ENCODE assay signal across 1 cellular context in genomic region chr7:87874066-87874465, GRCh38.
A peak's percentile ranks its signal among the peaks of the same experiment; 100 is the strongest.
TF ChIP-seq lines count a peak whose summit lies in the region.

No MANE protein-coding gene starts in this region.

TF ChIP-seq in K562, 482 proteins besides CTCF, POLR2A, EP300 and RAD21 (continues in another document):
- TF ChIP-seq MBD2 (IDR thresholded peaks at IDR 0.05; ENCODE audit: borderline replicate concordance, low read depth) (no peak), JUN (IDR thresholded peaks at IDR 0.05; ENCODE audit: borderline replicate concordance, low read depth, low read length) (no peak), JUN (CRISPR knock-in tag; IDR thresholded peaks at IDR 0.05; ENCODE audit: borderline replicate concordance) (no peak), ZNF224 (CRISPR knock-in tag; IDR thresholded peaks at IDR 0.05) (no peak), TAF15 (IDR thresholded peaks at IDR 0.05; ENCODE audit: low read depth, low read length) (no peak), KLF6 (CRISPR knock-in tag; IDR thresholded peaks at IDR 0.05; ENCODE audit: borderline replicate concordance) (no peak), MLLT1 (IDR thresholded peaks at IDR 0.05) (no peak), MAFF (IDR thresholded peaks at IDR 0.05; ENCODE audit: low read length) (no peak), THRA (IDR thresholded peaks at IDR 0.05) (no peak), HMG20B (CRISPR knock-in tag; IDR thresholded peaks at IDR 0.05) (no peak), ZBTB34 (CRISPR knock-in tag; IDR thresholded peaks at IDR 0.05) (no peak), CHD2 (IDR thresholded peaks at IDR 0.05; ENCODE audit: low read depth, low read length) (no peak), NBN (IDR thresholded peaks at IDR 0.05; ENCODE audit: low read depth) (no peak), CEBPG (CRISPR knock-in tag; IDR thresholded peaks at IDR 0.05) (peak; percentile 67; the same call in 1 of the 2 replicates), CEBPG (tag; conservative IDR thresholded peaks at IDR 0.05 in 1 of 2, IDR thresholded peaks at IDR 0.05 in 1 of 2) (peak; percentile 11 to 40; a peak in 1 of 4 replicates), DPF2 (IDR thresholded peaks at IDR 0.05) (0 out of 2 replicates have a peak, but pooled peaks have one; percentile 22), ZNF384 (IDR thresholded peaks at IDR 0.05; ENCODE audit: low read depth, low read length) (0 out of 2 replicates have a peak, but pooled peaks have one; percentile 27), SAFB2 (IDR thresholded peaks at IDR 0.05; ENCODE audit: borderline replicate concordance, low read depth, low read length, severe bottlenecking) (no peak), ZFP36 (IDR thresholded peaks at IDR 0.05; ENCODE audit: low read depth, low read length, partially characterized antibody) (no peak), DIDO1 (tag; IDR thresholded peaks at IDR 0.05; ENCODE audit: low read depth) (no peak), SAP30 (IDR thresholded peaks at IDR 0.05; ENCODE audit: borderline replicate concordance, insufficient read depth, low read depth, low read length, poor library complexity, severe bottlenecking) (no peak), HMBOX1 (IDR thresholded peaks at IDR 0.05) (peak; percentile 55; the same call in 1 of the 2 replicates), SMARCA4 (IDR thresholded peaks at IDR 0.05) (peak; percentile 36; the same call in 1 of the 2 replicates), E4F1 (CRISPR knock-in tag; IDR thresholded peaks at IDR 0.05; ENCODE audit: borderline replicate concordance) (0 out of 2 replicates have a peak, but pooled peaks have one; percentile 63), HMGN3 (IDR thresholded peaks at IDR 0.05; ENCODE audit: borderline replicate concordance, extremely low read depth, insufficient read length, low read depth, low read length) (no peak), ZBTB1 (CRISPR knock-in tag; IDR thresholded peaks at IDR 0.05; ENCODE audit: borderline replicate concordance, low read depth) (no peak), TAF1 (IDR thresholded peaks at IDR 0.05; ENCODE audit: control insufficient read depth, extremely low read depth, insufficient read depth, low read length, severe bottlenecking) (no peak), FOXA1 (IDR thresholded peaks at IDR 0.05; ENCODE audit: borderline replicate concordance) (no peak), RBFOX2 (IDR thresholded peaks at IDR 0.05; ENCODE audit: low read depth, low read length) (peak; percentile 60), PRDM10 (IDR thresholded peaks at IDR 0.05; ENCODE audit: partially characterized antibody) (peak; percentile 71), RCOR1 (IDR thresholded peaks at IDR 0.05; ENCODE audit: borderline replicate concordance in 1 of 2, low read depth in 2 of 2, low read length in 2 of 2) (no peak), USF1 (CRISPR knock-in tag; IDR thresholded peaks at IDR 0.05) (no peak), THRB (CRISPR knock-in tag; conservative IDR thresholded peaks at IDR 0.05) (no peak), POLR2H (tag; IDR thresholded peaks at IDR 0.05; ENCODE audit: low read depth) (peak; percentile 86), SPI1 (IDR thresholded peaks at IDR 0.05; ENCODE audit: borderline replicate concordance, low read depth, low read length) (peak; percentile 46; the same call in 1 of the 2 replicates), ZNF695 (CRISPR knock-in tag; IDR thresholded peaks at IDR 0.05) (no peak), HBP1 (CRISPR knock-in tag; IDR thresholded peaks at IDR 0.05) (no peak), NR2F6 (CRISPR knock-in tag; IDR thresholded peaks at IDR 0.05) (no peak)
